In the genomic region with DNA sequence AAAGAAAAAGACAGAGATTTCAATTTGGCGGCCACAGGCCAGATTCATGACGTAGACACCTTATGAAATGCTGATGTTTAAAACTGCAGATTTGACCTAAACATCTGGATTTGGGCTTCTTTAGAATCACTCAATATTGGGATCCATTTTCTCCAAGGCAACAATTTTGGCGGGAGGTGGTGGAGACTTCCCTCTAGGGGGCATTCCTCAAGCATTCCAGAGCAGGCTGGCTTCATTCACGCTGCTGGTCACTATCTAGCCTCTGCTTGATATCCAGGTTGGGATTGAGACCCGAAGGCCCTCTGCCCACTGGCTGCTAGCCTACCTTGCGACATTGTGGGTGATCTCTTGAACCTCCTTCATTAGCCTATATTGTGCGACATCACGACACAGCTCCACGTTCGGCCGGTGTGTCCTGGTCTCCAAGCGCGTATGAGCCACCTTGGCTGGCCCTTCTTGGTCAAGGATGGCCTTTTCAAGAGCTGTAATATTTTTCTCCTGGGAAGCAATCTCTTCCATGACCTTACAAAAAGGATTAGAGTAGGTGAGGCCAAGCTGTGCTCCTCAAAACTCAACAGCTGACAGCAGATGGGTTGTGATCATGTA, we compare ENCODE assay signal across 23 cellular contexts. TPM values are rescaled to one million over a fixed set of nuclear protein-coding genes. Genes with fewer than 3 reads are reported as not detected.
DNase-seq lines count a peak whose midpoint lies in the region; ATAC-seq and TF ChIP-seq lines count a peak whose summit lies in the region.
"Had no signal": no experiment of that assay in that cellular context is flagged by ENCODE, and none has a peak within 500 bp of the region (broad histone marks: within the 10 kb centered on the region; RNA-seq: fewer than 3 reads in every experiment).

No MANE protein-coding gene starts in this region.

- ATAC-seq in activated naive CD8-positive, alpha-beta T cell treated with anti-CD3 and anti-CD28 coated beads, Interleukin-2, amount 50 U/mL, for 24 hours = no peak
- ATAC-seq: naive thymus-derived CD4-positive, alpha-beta T cell had no signal

- H3K27me3 ChIP-seq in H7 (ENCODE audit: control insufficient read depth, insufficient read depth, low read length) = no peaks in the 10 kb centered on the region

- H3K4me1 Mint-ChIP-seq in activated naive CD8-positive, alpha-beta T cell treated with anti-CD3 and anti-CD28 coated beads, Interleukin-2, amount 50 U/mL, for 24 hours = no peaks in the 10 kb centered on the region
- H3K4me1 Mint-ChIP-seq in activated naive CD8-positive, alpha-beta T cell treated with anti-CD3 and anti-CD28 coated beads for 36 hours = no peaks in the 10 kb centered on the region
- H3K4me1 Mint-ChIP-seq: CD4-positive, alpha-beta memory T cell; memory B cell; naive thymus-derived CD4-positive, alpha-beta T cell had no signal

- peaks cover 4% of the 10 kb centered on the region for H3K27me3 Mint-ChIP-seq in activated naive CD8-positive, alpha-beta T cell treated with anti-CD3 and anti-CD28 coated beads, Interleukin-2, amount 50 U/mL, for 24 hours
- H3K27me3 Mint-ChIP-seq in activated naive CD8-positive, alpha-beta T cell treated with anti-CD3 and anti-CD28 coated beads for 36 hours = peaks cover 5% of the 10 kb centered on the region

- H3K27ac Mint-ChIP-seq in activated naive CD8-positive, alpha-beta T cell treated with anti-CD3 and anti-CD28 coated beads, Interleukin-2, amount 50 U/mL, for 24 hours = no peak overlapping the region
- no peak overlapping the region for H3K27ac Mint-ChIP-seq in activated naive CD8-positive, alpha-beta T cell treated with anti-CD3 and anti-CD28 coated beads for 36 hours
- H3K27ac Mint-ChIP-seq: activated naive CD8-positive, alpha-beta T cell; activated T-cell treated with anti-CD3 and anti-CD28 coated beads, Interleukin-2, amount 50 U/mL, for 24 hours; memory B cell had no signal

- H3K4me3 ChIP-seq in H7 (ENCODE audit: insufficient read depth, low read depth, low read length) (no peak overlapping the region), retinal pigment epithelial cell (ENCODE audit: low read length) (no peak overlapping the region)
- H3K4me3 ChIP-seq: prostate gland had no signal

- peak; percentile 50 for TF ChIP-seq CTCF in retinal pigment epithelial cell (conservative IDR thresholded peaks at IDR 0.05; ENCODE audit: low read depth, low read length)

- no peaks in the 10 kb centered on the region for H3K9me3 Mint-ChIP-seq in activated naive CD8-positive, alpha-beta T cell treated with anti-CD3 and anti-CD28 coated beads, Interleukin-2, amount 50 U/mL, for 24 hours
- no peaks in the 10 kb centered on the region for H3K9me3 Mint-ChIP-seq in activated naive CD8-positive, alpha-beta T cell treated with anti-CD3 and anti-CD28 coated beads for 36 hours
- H3K9me3 Mint-ChIP-seq: activated T-cell treated with anti-CD3 and anti-CD28 coated beads, Interleukin-2, amount 50 U/mL, for 24 hours; CD4-positive, alpha-beta memory T cell; memory B cell; naive thymus-derived CD4-positive, alpha-beta T cell had no signal

- H3K36me3 ChIP-seq in H7 (replicated peaks; ENCODE audit: control insufficient read depth, insufficient read depth, low read length) = no peaks in the 10 kb centered on the region
- H3K36me3 ChIP-seq: prostate gland had no signal

- DNase-seq in activated naive CD8-positive, alpha-beta T cell treated with anti-CD3 and anti-CD28 coated beads, Interleukin-2, amount 50 U/mL, for 24 hours = peak; percentile 15
- DNase-seq in activated naive CD8-positive, alpha-beta T cell treated with anti-CD3 and anti-CD28 coated beads for 36 hours = no peak
- DNase-seq in H7 (peak; percentile 28), fibroblast of peridontal ligament (ENCODE audit: extremely low read depth) (peak; percentile 34), retinal pigment epithelial cell (ENCODE audit: low read depth) (no peak), SKM-1 (lab: John Stamatoyannopoulos, UW; ENCODE audit: unreplicated experiment) (no peak), HT-29 (ENCODE audit: low spot score) (no peak)
- DNase-seq in effector CD8-positive, alpha-beta T cell (lab: John Stamatoyannopoulos, UW) = no peak
- DNase-seq: activated T-cell treated with anti-CD3 and anti-CD28 coated beads, Interleukin-2, amount 50 U/mL, for 24 hours; CD4-positive, alpha-beta memory T cell; DND-41; Karpas-422; naive thymus-derived CD4-positive, alpha-beta T cell; NCI-H1105 treated with DMSO at 0.1 percent for 48 hours; NCI-H2107; NCI-H524 treated with DMSO at 0.1 percent for 48 hours; SHP77; small intestine had no signal

- no peaks in the 10 kb centered on the region for H3K36me3 Mint-ChIP-seq in activated naive CD8-positive, alpha-beta T cell treated with anti-CD3 and anti-CD28 coated beads, Interleukin-2, amount 50 U/mL, for 24 hours (ENCODE audit: low read depth)
- H3K36me3 Mint-ChIP-seq in activated naive CD8-positive, alpha-beta T cell treated with anti-CD3 and anti-CD28 coated beads for 36 hours = no peaks in the 10 kb centered on the region
- H3K36me3 Mint-ChIP-seq: activated naive CD8-positive, alpha-beta T cell; CD4-positive, alpha-beta memory T cell; memory B cell; naive thymus-derived CD4-positive, alpha-beta T cell had no signal

- H3K4me3 Mint-ChIP-seq in activated naive CD8-positive, alpha-beta T cell treated with anti-CD3 and anti-CD28 coated beads, Interleukin-2, amount 50 U/mL, for 24 hours = no peak overlapping the region
- H3K4me3 Mint-ChIP-seq in activated naive CD8-positive, alpha-beta T cell treated with anti-CD3 and anti-CD28 coated beads for 36 hours = no peak overlapping the region
- H3K4me3 Mint-ChIP-seq: activated naive CD8-positive, alpha-beta T cell; activated T-cell treated with anti-CD3 and anti-CD28 coated beads, Interleukin-2, amount 50 U/mL, for 24 hours; CD4-positive, alpha-beta memory T cell; memory B cell; naive thymus-derived CD4-positive, alpha-beta T cell had no signal

RNA-seq across cellular contexts. Expression of gene FBXO39, which starts 24.5 kb away (rescaled TPM):
- total RNA-seq in activated naive CD8-positive, alpha-beta T cell treated with anti-CD3 and anti-CD28 coated beads for 36 hours = not detected
- total RNA-seq in H7 (2014; rRNA removed; shearing (Covaris generic)) = not detected in 2 replicates
- not detected in 2 replicates for total RNA-seq in HT-29 (2014; rRNA removed; shearing (Covaris generic))
- total RNA-seq: HT1080, temporal lobe had no signal

RNA-seq across cellular contexts. Expression of gene TEKT1, which starts 31.0 kb away (rescaled TPM):
- not detected for total RNA-seq in activated naive CD8-positive, alpha-beta T cell treated with anti-CD3 and anti-CD28 coated beads for 36 hours
- total RNA-seq in H7 (2014; rRNA removed; shearing (Covaris generic)) = not detected in 2 replicates
- not detected in 2 replicates for total RNA-seq in HT-29 (2014; rRNA removed; shearing (Covaris generic))
- total RNA-seq: CD4-positive, alpha-beta memory T cell; HT1080; naive thymus-derived CD4-positive, alpha-beta T cell had no signal

RNA-seq across cellular contexts. Expression of gene XAF1, which starts 44.7 kb away (rescaled TPM):
- total RNA-seq in activated naive CD8-positive, alpha-beta T cell treated with anti-CD3 and anti-CD28 coated beads for 36 hours = 10 to 100 TPM; 54.0 to 54.1 TPM
- not detected in 2 replicates for total RNA-seq in H7 (2014; rRNA removed; shearing (Covaris generic))
- 1.5 and 2.2 TPM in 2 replicates for total RNA-seq in HT-29 (2014; rRNA removed; shearing (Covaris generic))
- total RNA-seq: HT1080 had no signal

Comparison
In these comparisons a context has a peak if more than half of its experiments do, and no peak if none do; other contexts are left out.
1. DNase-seq: peak in activated naive CD8-positive, alpha-beta T cell treated with anti-CD3 and anti-CD28 coated beads, Interleukin-2, amount 50 U/mL, for 24 hours (single experiment), H7 (single experiment) and fibroblast of peridontal ligament (single experiment); none in activated naive CD8-positive, alpha-beta T cell treated with anti-CD3 and anti-CD28 coated beads for 36 hours (single experiment), retinal pigment epithelial cell (single experiment), SKM-1 (single experiment), effector CD8-positive, alpha-beta T cell (single experiment) and HT-29 (single experiment).
2. RNA of gene XAF1, which starts 44.7 kb away (total RNA-seq): 54.0 to 54.1 TPM in activated naive CD8-positive, alpha-beta T cell treated with anti-CD3 and anti-CD28 coated beads for 36 hours; 1.5 to 2.2 TPM in HT-29 and not detected in H7; every median in the first group is over 10 times any median in the second.